22 cellular contexts compared by ENCODE assay signal in the genomic region with DNA sequence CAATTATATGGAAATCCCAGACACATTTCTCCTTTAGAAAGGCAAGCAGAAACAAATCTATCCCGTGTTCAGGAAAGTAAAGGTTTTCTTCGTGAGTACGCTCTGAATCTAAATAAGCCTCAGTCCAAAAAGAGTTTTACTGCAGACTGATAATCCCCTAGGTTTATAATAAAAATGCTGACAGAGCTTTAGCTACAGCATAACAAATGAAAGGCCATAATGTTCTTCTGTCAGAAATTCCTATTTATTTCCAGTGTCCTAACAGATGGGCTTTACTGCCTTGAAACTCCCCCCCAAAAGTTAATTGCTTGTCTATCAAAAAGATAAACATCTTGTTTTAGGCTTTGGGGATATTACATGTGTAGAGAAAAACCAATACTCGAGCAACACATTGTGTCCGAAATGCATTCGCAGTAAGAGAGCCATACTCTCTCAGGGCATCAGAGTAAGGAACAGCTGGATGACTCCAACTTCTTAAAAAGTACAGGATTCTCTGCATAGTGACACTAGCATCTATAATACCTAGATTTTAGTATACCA.
"Had no signal": no experiment of that assay in that cellular context is flagged by ENCODE, and none has a peak within 500 bp of the region (broad histone marks: within the 10 kb centered on the region; RNA-seq: fewer than 3 reads in every experiment).

No MANE protein-coding gene starts in this region.

- H3K4me1 ChIP-seq: SJSA1 had no signal

- H3K4me3 ChIP-seq: MG63, SJSA1, SK-N-MC had no signal

- DNase-seq: Karpas-422, KG1, MG63, NCI-H1092 treated with DMSO at 0.1 percent for 48 hours, NCI-H1436, NCI-H187, NCI-H2029, NCI-H2081 treated with DMSO at 0.1 percent for 48 hours, NCI-H2171, NCI-H226, NCI-H446 treated with DMSO at 0.1 percent for 48 hours, NCI-H510A treated with DMSO at 0.1 percent for 48 hours, NCI-H526, NCI-H748 treated with DMSO at 0.1 percent for 48 hours, Right ventricle myocardium superior, RPMI8226, SIG-M5 had no signal

- H3K27me3 ChIP-seq: MG63, SJSA1 had no signal

- FAIRE-seq: HTR-8/SVneo, RCC 7860 had no signal

- H3K9me3 ChIP-seq: MG63, SJSA1 had no signal

- H3K27ac ChIP-seq: HL-60, SJSA1, SK-N-MC had no signal

- H3K36me3 ChIP-seq: MG63, SJSA1 had no signal
